ENCODE assay signal across 13 cellular contexts in genomic region chr19:7930030-7930429, GRCh38. TPM values are rescaled to one million over a fixed set of nuclear protein-coding genes. Genes with fewer than 3 reads are reported as not detected.
DNase-seq lines count a peak whose midpoint lies in the region; ATAC-seq, FAIRE-seq and TF ChIP-seq lines count a peak whose summit lies in the region.
"Not testable (repeated sequence)": the region's sequence is repeated elsewhere in the genome, so short reads cannot be mapped to it uniquely, and the experiment has no call there.
"Had no signal": no experiment of that assay in that cellular context is flagged by ENCODE, and none has a peak within 500 bp of the region (broad histone marks: within the 10 kb centered on the region; RNA-seq: fewer than 3 reads in every experiment).

No MANE protein-coding gene starts in this region.

- 85% methylated on average over 7 of the region's 11 CpGs for WGBS in HepG2 (ENCODE audit: low lambda C conversion rate)
- 83 to 85% methylated on average over 11 of the region's 11 CpGs for WGBS in sigmoid colon, 2 donors

- BruUV-seq in HepG2 (replicated peaks; lab: Mats Ljungman, UMichigan), result not testable (repeated sequence)

- not testable (repeated sequence) for TF ChIP-seq EP300 in HepG2 (IDR thresholded peaks at IDR 0.05; ENCODE audit: low read depth in 2 of 2, low read length in 2 of 2); HepG2 (CRISPR knock-in tag; IDR thresholded peaks at IDR 0.05; ENCODE audit: borderline replicate concordance); sigmoid colon (IDR thresholded peaks at IDR 0.05)

- intact Hi-C loops in ascending aorta (cut with DNase I); HepG2 (cut with micrococcal nuclease; ENCODE audit: unreplicated experiment); sigmoid colon (cut with DNase I); uterus (cut with DNase I; ENCODE audit: low total_unique reads): not testable (repeated sequence)

- not testable (repeated sequence) for H3K36me3 Mint-ChIP-seq in HFFc6 (ENCODE audit: low read depth)

- ATAC-seq in HepG2, result not testable (repeated sequence)

- not testable (repeated sequence) for H2AFZ ChIP-seq in HepG2 (ENCODE audit: low read length)

- H3K27ac ChIP-seq in BLaER1 treated with 17β-estradiol and CSF1 and Interleukin-3, amounts not matched to agents 10 nM and 100 nM; HepG2 (ENCODE audit: extremely low read length, insufficient read depth, low read length): not testable (repeated sequence)
- H3K27ac ChIP-seq in SJSA1 (peak overlapping the region; percentile 41), ascending aorta (peak overlapping the region; percentile 93 to 96), epithelial cell of prostate (peak overlapping the region; percentile 80), sigmoid colon (peak overlapping the region; percentile 89 to 97 (median 94)), uterus (peak overlapping the region; percentile 97 to 99)

- POLR2A ChIA-PET in HepG2 (lab: Yijun Ruan, JAX), result interaction anchor here (1.1 to 5.2 kb wide), 4 partner anchors 10 to 61 kb away, joined by 3 to 57 read pairs (median 20); partner anchors contain the start of genes MAP2K7, SNAPC2 and TIMM44

- peak overlapping the region; percentile 75; the same call in 1 of the 2 replicates for H3K4me3 Mint-ChIP-seq in HFFc6

- H3K4me1 Mint-ChIP-seq in HFFc6 (ENCODE audit: low read depth), result peaks cover 23% of the 10 kb centered on the region

- not testable (repeated sequence) for TF ChIP-seq POLR2A in HepG2 (IDR thresholded peaks at IDR 0.05; ENCODE audit: insufficient read depth in 1 of 2, low read depth in 2 of 2, low read length in 2 of 2); sigmoid colon (IDR thresholded peaks at IDR 0.05); uterus (IDR thresholded peaks at IDR 0.05)

- TF ChIP-seq RAD21 in HepG2 (CRISPR knock-in tag; IDR thresholded peaks at IDR 0.05), result not testable (repeated sequence)

- CTCF ChIA-PET in HepG2 (lab: Yijun Ruan, JAX; ENCODE audit: low intra/inter-chr PET ratio, low total read pairs), result not testable (repeated sequence)

- not testable (repeated sequence) for H3K9me3 Mint-ChIP-seq in HFFc6

- not testable (repeated sequence) for H3K27me3 ChIP-seq in BLaER1 treated with 17β-estradiol and CSF1 and Interleukin-3, amounts not matched to agents 10 nM and 100 nM; SJSA1 (replicated peaks); ascending aorta; HepG2 (ENCODE audit: control insufficient read depth in 1 of 2, insufficient read depth in 2 of 2, low read length in 2 of 2); sigmoid colon; uterus

- peaks cover 14 to 49% (median 41%) of the 10 kb centered on the region in 10 experiments; a peak in 19 of 20 replicates for H3K4me1 ChIP-seq in BLaER1 treated with 17β-estradiol and CSF1 and Interleukin-3, amounts not matched to agents 10 nM and 100 nM
- peaks cover 39% of the 10 kb centered on the region for H3K4me1 ChIP-seq in SJSA1 (replicated peaks)
- peaks cover 15 to 57% of the 10 kb centered on the region in 2 donors for H3K4me1 ChIP-seq in ascending aorta
- not testable (repeated sequence) for H3K4me1 ChIP-seq in HepG2 (ENCODE audit: insufficient read depth, low read length)
- H3K4me1 ChIP-seq in sigmoid colon, result peaks cover 0 to 80% (median 68%) of the 10 kb centered on the region in 4 donors
- H3K4me1 ChIP-seq in uterus, result peaks cover 8 to 47% of the 10 kb centered on the region in 2 donors

- peaks cover 47 to 75% (median 63%) of the 10 kb centered on the region in 11 experiments for H3K36me3 ChIP-seq in BLaER1 treated with 17β-estradiol and CSF1 and Interleukin-3, amounts not matched to agents 10 nM and 100 nM
- peaks cover 60% of the 10 kb centered on the region for H3K36me3 ChIP-seq in SJSA1
- H3K36me3 ChIP-seq in ascending aorta, result peaks cover 36 to 46% of the 10 kb centered on the region in 2 donors
- peaks cover 30 to 47% of the 10 kb centered on the region in 2 experiments; a peak in 4 of 5 replicates for H3K36me3 ChIP-seq in HepG2 (replicated peaks in 1 of 2; ENCODE audit: control insufficient read depth in 1 of 2, insufficient read depth in 2 of 2, low read length in 2 of 2)
- H3K36me3 ChIP-seq in sigmoid colon, result peaks cover 28 to 42% (median 36%) of the 10 kb centered on the region in 4 donors
- H3K36me3 ChIP-seq in uterus, result not testable (repeated sequence)

- H3K27me3 Mint-ChIP-seq in HFFc6 (ENCODE audit: insufficient read depth), result not testable (repeated sequence)

- not testable (repeated sequence) for H3K79me2 ChIP-seq in HepG2 (ENCODE audit: insufficient read depth, low read length)

- not testable (repeated sequence) for DNase-seq in HFFc6; SJSA1 (ENCODE audit: low read depth in 1 of 2, low spot score in 2 of 2); ascending aorta (ENCODE audit: low spot score in 2 of 2); epithelial cell of prostate (ENCODE audit: low read depth, low spot score); HepG2 (ENCODE audit: low spot score); sigmoid colon
- DNase-seq in uterus, result peak in 1 of 2 donors; percentile 35

- H3K9me3 ChIP-seq in BLaER1 treated with 17β-estradiol and CSF1 and Interleukin-3, amounts not matched to agents 10 nM and 100 nM (replicated peaks in 1 of 11); SJSA1 (replicated peaks); ascending aorta; HepG2 (ENCODE audit: low read length); sigmoid colon; uterus: not testable (repeated sequence)

- H3K4me3 ChIP-seq in BLaER1 treated with 17β-estradiol and CSF1 and Interleukin-3, amounts not matched to agents 10 nM and 100 nM; SJSA1; ascending aorta; HepG2 (replicated peaks in 1 of 3; ENCODE audit: insufficient read depth in 1 of 3, low read depth in 2 of 3, low read length in 3 of 3); sigmoid colon; uterus: not testable (repeated sequence)

- peak overlapping the region; percentile 98 for H3K27ac Mint-ChIP-seq in HFFc6

- H3K9ac ChIP-seq in BLaER1 treated with 17β-estradiol and CSF1 and Interleukin-3, amounts not matched to agents 10 nM and 100 nM; HepG2 (ENCODE audit: insufficient read depth, low read depth, low read length): not testable (repeated sequence)

- FAIRE-seq in HepG2 (lab: Jason Lieb, UNC), result not testable (repeated sequence)

- H4K20me1 ChIP-seq in BLaER1 treated with 17β-estradiol and CSF1 and Interleukin-3, amounts not matched to agents 10 nM and 100 nM, result peaks cover 0 to 90% (median 80%) of the 10 kb centered on the region in 11 experiments; a peak in 20 of 22 replicates
- H4K20me1 ChIP-seq in HepG2 (ENCODE audit: insufficient read depth, low read length), result not testable (repeated sequence)

- peak overlapping the region in 7 of 11 experiments; percentile 18 to 59 (median 41); a peak in 10 of 22 replicates for H3K4me2 ChIP-seq in BLaER1 treated with 17β-estradiol and CSF1 and Interleukin-3, amounts not matched to agents 10 nM and 100 nM
- H3K4me2 ChIP-seq in HepG2 (ENCODE audit: low read depth, low read length), result not testable (repeated sequence)

- in situ Hi-C loops in HepG2 (cut with HindIII; ENCODE audit: extremely low pct_ligation_motif_present, low pct_unique_long_range_greater_than_20kb), result not testable (repeated sequence)

- TF ChIP-seq CTCF in HFFc6 (IDR thresholded peaks at IDR 0.05); ascending aorta (IDR thresholded peaks at IDR 0.05); HepG2 (CRISPR knock-in tag; IDR thresholded peaks at IDR 0.05); sigmoid colon (IDR thresholded peaks at IDR 0.05); uterus (IDR thresholded peaks at IDR 0.05): not testable (repeated sequence)

RNA-seq across cellular contexts. Expression of gene CTXN1, which starts 4.1 kb away (rescaled TPM):
- 10 to 100 TPM in 2 of 6 experiments, 1 to 10 TPM in 4; 5.0 to 14.0 (median 5.4) TPM for total RNA-seq in HFFc6 (2021; fragmentation: NEBNext Ultra II Directional; extraction: Animal tissue kit (Norgen Biotek cat#: 25700))
- total RNA-seq in SJSA1 (2014; rRNA removed; shearing (Covaris generic)), result not detected in 2 replicates
- total RNA-seq in ascending aorta, result not detected
- 0.11 and 0.36 TPM in 2 replicates for total RNA-seq in HepG2 (2016; rRNA removed; fragmentation: Illumina TruSeq; extraction: Trizol)
- total RNA-seq in HepG2 (2016; cell fraction: cytosol; rRNA removed; fragmentation: Illumina TruSeq; extraction: Trizol; ENCODE audit: low read depth), result 0.35 and 0.71 TPM in 2 replicates
- total RNA-seq in HepG2 (2016; cell fraction: insoluble cytoplasmic fraction; rRNA removed; fragmentation: Illumina TruSeq; extraction: Trizol), result 0.15 and 0.26 TPM in 2 replicates
- total RNA-seq in HepG2 (2016; cell fraction: membrane; rRNA removed; fragmentation: Illumina TruSeq; extraction: Trizol), result 0.71 and 0.83 TPM in 2 replicates
- total RNA-seq in HepG2 (2016; cell fraction: nucleus; rRNA removed; fragmentation: Illumina TruSeq; extraction: Trizol), result not detected in 2 replicates
- polyA plus RNA-seq in HepG2 (2011; rRNA removed), result 0.12 TPM in 1 of 2 replicates, not detected in the other
- polyA plus RNA-seq in HepG2 (2011; cell fraction: cytosol; rRNA removed), result 0.09 and 0.27 TPM in 2 replicates
- polyA plus RNA-seq in HepG2 (2011; cell fraction: nucleus; rRNA removed), result 0.13 and 0.17 TPM in 2 replicates
- not detected in 2 replicates for polyA plus RNA-seq in HepG2 (2012)
- 4.0 and 4.4 TPM in 2 replicates for polyA plus RNA-seq in HepG2 (2016; cell fraction: cytosol; fragmentation: Illumina TruSeq; extraction: Trizol; ENCODE audit: low read depth)
- 1.2 and 1.6 TPM in 2 replicates for polyA plus RNA-seq in HepG2 (2016; cell fraction: insoluble cytoplasmic fraction; fragmentation: Illumina TruSeq; extraction: Trizol; ENCODE audit: low read depth)
- polyA plus RNA-seq in HepG2 (2016; cell fraction: membrane; fragmentation: Illumina TruSeq; extraction: Trizol; ENCODE audit: low read depth), result 3.9 and 4.4 TPM in 2 replicates
- polyA plus RNA-seq in HepG2 (2016; cell fraction: nucleus; fragmentation: Illumina TruSeq; extraction: Trizol; ENCODE audit: insufficient read depth, low read depth), result 0.75 and 1.4 TPM in 2 replicates
- polyA minus RNA-seq in HepG2 (2011; rRNA and poly(A)+ RNA removed; ENCODE audit: low replicate concordance), result 0.12 and 1.4 TPM in 2 replicates
- 0.62 TPM in 1 of 2 replicates, not detected in the other for polyA minus RNA-seq in HepG2 (2011; cell fraction: cytosol; rRNA and poly(A)+ RNA removed)
- polyA minus RNA-seq in HepG2 (2011; cell fraction: nucleus; rRNA and poly(A)+ RNA removed), result 0.39 TPM in 1 of 2 replicates, not detected in the other
- total RNA-seq in sigmoid colon, result 10 to 100 TPM; 25.3 to 92.2 (median 38.8) TPM
- polyA plus RNA-seq in sigmoid colon, result 1 to 10 TPM in 1 of 3 donors, under 1 TPM in 2; 0.60 to 2.2 (median 0.92) TPM
- total RNA-seq in uterus, result 10 to 100 TPM in 2 of 4 donors, 1 to 10 TPM in 1, not detected in 1; 7.2 to 47.1 (median 14.9) TPM
- polyA plus RNA-seq: CD14-positive monocyte had no signal

RNA-seq across cellular contexts. Expression of gene SNAPC2, which starts 9.9 kb away (rescaled TPM):
- total RNA-seq in HFFc6 (2021; fragmentation: NEBNext Ultra II Directional; extraction: Animal tissue kit (Norgen Biotek cat#: 25700)), result 10 to 100 TPM; 22.3 to 27.1 (median 25.2) TPM
- 26.6 and 27.8 TPM in 2 replicates for total RNA-seq in SJSA1 (2014; rRNA removed; shearing (Covaris generic))
- 30.5 TPM for total RNA-seq in ascending aorta
- 9.5 and 10.2 TPM in 2 replicates for total RNA-seq in HepG2 (2016; rRNA removed; fragmentation: Illumina TruSeq; extraction: Trizol)
- 3.3 and 4.0 TPM in 2 replicates for total RNA-seq in HepG2 (2016; cell fraction: cytosol; rRNA removed; fragmentation: Illumina TruSeq; extraction: Trizol; ENCODE audit: low read depth)
- total RNA-seq in HepG2 (2016; cell fraction: insoluble cytoplasmic fraction; rRNA removed; fragmentation: Illumina TruSeq; extraction: Trizol), result 8.2 and 10.9 TPM in 2 replicates
- total RNA-seq in HepG2 (2016; cell fraction: membrane; rRNA removed; fragmentation: Illumina TruSeq; extraction: Trizol), result 6.9 and 7.4 TPM in 2 replicates
- total RNA-seq in HepG2 (2016; cell fraction: nucleus; rRNA removed; fragmentation: Illumina TruSeq; extraction: Trizol), result 3.7 and 5.2 TPM in 2 replicates
- 12.7 and 14.9 TPM in 2 replicates for polyA plus RNA-seq in HepG2 (2011; rRNA removed)
- polyA plus RNA-seq in HepG2 (2011; cell fraction: cytosol; rRNA removed), result 8.4 and 15.7 TPM in 2 replicates
- 12.8 and 13.8 TPM in 2 replicates for polyA plus RNA-seq in HepG2 (2011; cell fraction: nucleus; rRNA removed)
- 11.7 and 16.4 TPM in 2 replicates for polyA plus RNA-seq in HepG2 (2012)
- 3.7 and 4.1 TPM in 2 replicates for polyA plus RNA-seq in HepG2 (2016; cell fraction: cytosol; fragmentation: Illumina TruSeq; extraction: Trizol; ENCODE audit: low read depth)
- polyA plus RNA-seq in HepG2 (2016; cell fraction: insoluble cytoplasmic fraction; fragmentation: Illumina TruSeq; extraction: Trizol; ENCODE audit: low read depth), result 11.2 and 15.9 TPM in 2 replicates
- polyA plus RNA-seq in HepG2 (2016; cell fraction: membrane; fragmentation: Illumina TruSeq; extraction: Trizol; ENCODE audit: low read depth), result 6.9 and 8.4 TPM in 2 replicates
- polyA plus RNA-seq in HepG2 (2016; cell fraction: nucleus; fragmentation: Illumina TruSeq; extraction: Trizol; ENCODE audit: insufficient read depth, low read depth), result 13.1 and 13.7 TPM in 2 replicates
- polyA minus RNA-seq in HepG2 (2011; rRNA and poly(A)+ RNA removed; ENCODE audit: low replicate concordance), result 8.5 and 12.6 TPM in 2 replicates
- polyA minus RNA-seq in HepG2 (2011; cell fraction: cytosol; rRNA and poly(A)+ RNA removed), result 7.2 and 7.8 TPM in 2 replicates
- polyA minus RNA-seq in HepG2 (2011; cell fraction: nucleus; rRNA and poly(A)+ RNA removed), result 1.7 and 4.4 TPM in 2 replicates
- total RNA-seq in sigmoid colon, result 10 to 100 TPM; 20.3 to 31.2 (median 27.8) TPM
- polyA plus RNA-seq in sigmoid colon, result 10 to 100 TPM; 11.6 to 19.5 (median 16.8) TPM
- 10 to 100 TPM; 11.8 to 66.8 (median 19.0) TPM for total RNA-seq in uterus

RNA-seq across cellular contexts. Expression of gene TIMM44, which starts 13.4 kb away (rescaled TPM):
- 10 to 100 TPM; 42.9 to 53.5 (median 46.1) TPM for total RNA-seq in HFFc6 (2021; fragmentation: NEBNext Ultra II Directional; extraction: Animal tissue kit (Norgen Biotek cat#: 25700))
- total RNA-seq in SJSA1 (2014; rRNA removed; shearing (Covaris generic)), result 49.6 and 65.3 TPM in 2 replicates
- total RNA-seq in ascending aorta (151 TPM), HepG2 (2016; rRNA removed; fragmentation: Illumina TruSeq; extraction: Trizol) (71.5 and 72.6 TPM in 2 replicates), sigmoid colon (10 to 100 TPM; 51.7 to 80.1 (median 78.6) TPM), uterus (100 to 1,000 TPM in 1 of 4 donors, 10 to 100 TPM in 3; 41.1 to 117 (median 62.9) TPM)
- total RNA-seq in HepG2 (2016; cell fraction: cytosol; rRNA removed; fragmentation: Illumina TruSeq; extraction: Trizol; ENCODE audit: low read depth), result 23.8 and 25.0 TPM in 2 replicates
- total RNA-seq in HepG2 (2016; cell fraction: insoluble cytoplasmic fraction; rRNA removed; fragmentation: Illumina TruSeq; extraction: Trizol), result 59.2 and 70.8 TPM in 2 replicates
- 31.0 and 35.7 TPM in 2 replicates for total RNA-seq in HepG2 (2016; cell fraction: membrane; rRNA removed; fragmentation: Illumina TruSeq; extraction: Trizol)
- 41.7 and 54.7 TPM in 2 replicates for total RNA-seq in HepG2 (2016; cell fraction: nucleus; rRNA removed; fragmentation: Illumina TruSeq; extraction: Trizol)
- polyA plus RNA-seq in HepG2 (2011; rRNA removed) (42.9 and 49.4 TPM in 2 replicates), sigmoid colon (10 to 100 TPM; 33.0 to 72.4 (median 38.8) TPM)
- polyA plus RNA-seq in HepG2 (2011; cell fraction: cytosol; rRNA removed), result 40.3 and 70.3 TPM in 2 replicates
- 178 and 215 TPM in 2 replicates for polyA plus RNA-seq in HepG2 (2011; cell fraction: nucleus; rRNA removed)
- 41.7 and 52.2 TPM in 2 replicates for polyA plus RNA-seq in HepG2 (2012)
- polyA plus RNA-seq in HepG2 (2016; cell fraction: cytosol; fragmentation: Illumina TruSeq; extraction: Trizol; ENCODE audit: low read depth), result 15.4 and 19.2 TPM in 2 replicates
- polyA plus RNA-seq in HepG2 (2016; cell fraction: insoluble cytoplasmic fraction; fragmentation: Illumina TruSeq; extraction: Trizol; ENCODE audit: low read depth), result 61.4 and 63.3 TPM in 2 replicates
- polyA plus RNA-seq in HepG2 (2016; cell fraction: membrane; fragmentation: Illumina TruSeq; extraction: Trizol; ENCODE audit: low read depth), result 24.0 and 26.3 TPM in 2 replicates
- 95.7 and 103 TPM in 2 replicates for polyA plus RNA-seq in HepG2 (2016; cell fraction: nucleus; fragmentation: Illumina TruSeq; extraction: Trizol; ENCODE audit: insufficient read depth, low read depth)
- 45.9 and 52.0 TPM in 2 replicates for polyA minus RNA-seq in HepG2 (2011; rRNA and poly(A)+ RNA removed; ENCODE audit: low replicate concordance)
- 25.5 and 34.2 TPM in 2 replicates for polyA minus RNA-seq in HepG2 (2011; cell fraction: cytosol; rRNA and poly(A)+ RNA removed)
- 41.6 and 45.6 TPM in 2 replicates for polyA minus RNA-seq in HepG2 (2011; cell fraction: nucleus; rRNA and poly(A)+ RNA removed)

RNA-seq across cellular contexts. Expression of gene TGFBR3L, which starts 15.4 kb away (rescaled TPM):
- total RNA-seq in HFFc6 (2021; fragmentation: NEBNext Ultra II Directional; extraction: Animal tissue kit (Norgen Biotek cat#: 25700)), result 10 to 100 TPM in 2 of 6 experiments, 1 to 10 TPM in 4; 4.5 to 12.0 (median 7.7) TPM
- not detected in 2 replicates for total RNA-seq in SJSA1 (2014; rRNA removed; shearing (Covaris generic))
- total RNA-seq in ascending aorta, result 7.1 TPM
- 0.83 and 1.0 TPM in 2 replicates for total RNA-seq in HepG2 (2016; rRNA removed; fragmentation: Illumina TruSeq; extraction: Trizol)
- total RNA-seq in HepG2 (2016; cell fraction: cytosol; rRNA removed; fragmentation: Illumina TruSeq; extraction: Trizol; ENCODE audit: low read depth), result 3.2 and 3.7 TPM in 2 replicates
- 0.56 and 1.1 TPM in 2 replicates for total RNA-seq in HepG2 (2016; cell fraction: insoluble cytoplasmic fraction; rRNA removed; fragmentation: Illumina TruSeq; extraction: Trizol)
- total RNA-seq in HepG2 (2016; cell fraction: membrane; rRNA removed; fragmentation: Illumina TruSeq; extraction: Trizol), result 1.6 and 2.1 TPM in 2 replicates
- 0.81 TPM in 1 of 2 replicates, not detected in the other for total RNA-seq in HepG2 (2016; cell fraction: nucleus; rRNA removed; fragmentation: Illumina TruSeq; extraction: Trizol)
- 0.14 and 0.20 TPM in 2 replicates for polyA plus RNA-seq in HepG2 (2011; rRNA removed)
- 0.25 and 0.55 TPM in 2 replicates for polyA plus RNA-seq in HepG2 (2011; cell fraction: cytosol; rRNA removed)
- 1.0 and 1.6 TPM in 2 replicates for polyA plus RNA-seq in HepG2 (2011; cell fraction: nucleus; rRNA removed)
- 0.25 and 0.69 TPM in 2 replicates for polyA plus RNA-seq in HepG2 (2012)
- polyA plus RNA-seq in HepG2 (2016; cell fraction: cytosol; fragmentation: Illumina TruSeq; extraction: Trizol; ENCODE audit: low read depth), result 7.2 and 8.1 TPM in 2 replicates
- 0.49 and 1.4 TPM in 2 replicates for polyA plus RNA-seq in HepG2 (2016; cell fraction: insoluble cytoplasmic fraction; fragmentation: Illumina TruSeq; extraction: Trizol; ENCODE audit: low read depth)
- polyA plus RNA-seq in HepG2 (2016; cell fraction: membrane; fragmentation: Illumina TruSeq; extraction: Trizol; ENCODE audit: low read depth), result 4.1 and 4.2 TPM in 2 replicates
- polyA plus RNA-seq in HepG2 (2016; cell fraction: nucleus; fragmentation: Illumina TruSeq; extraction: Trizol; ENCODE audit: insufficient read depth, low read depth), result 0.90 and 1.3 TPM in 2 replicates
- polyA minus RNA-seq in HepG2 (2011; rRNA and poly(A)+ RNA removed; ENCODE audit: low replicate concordance), result 0.30 and 1.5 TPM in 2 replicates
- polyA minus RNA-seq in HepG2 (2011; cell fraction: cytosol; rRNA and poly(A)+ RNA removed), result not detected in 2 replicates
- polyA minus RNA-seq in HepG2 (2011; cell fraction: nucleus; rRNA and poly(A)+ RNA removed), result not detected in 2 replicates
- total RNA-seq in sigmoid colon, result 1 to 10 TPM in 1 of 4 donors, not detected in 3; 1.8 TPM
- polyA plus RNA-seq in sigmoid colon, result not detected
- total RNA-seq in uterus, result 1 to 10 TPM in 1 of 4 donors, not detected in 3; 5.2 TPM
- total RNA-seq: dermis blood vessel endothelial cell, Peyer's patch, SJCRH30 had no signal
- polyA plus RNA-seq: CD14-positive monocyte, neural cell had no signal

RNA-seq across cellular contexts. Expression of gene MAP2K7, which starts 26.4 kb away (rescaled TPM):
- total RNA-seq in HFFc6 (2021; fragmentation: NEBNext Ultra II Directional; extraction: Animal tissue kit (Norgen Biotek cat#: 25700)), result 10 to 100 TPM; 21.7 to 25.8 (median 22.8) TPM
- 3.2 and 9.7 TPM in 2 replicates for total RNA-seq in SJSA1 (2014; rRNA removed; shearing (Covaris generic))
- total RNA-seq in ascending aorta, result 37.3 TPM
- 8.7 and 10.8 TPM in 2 replicates for total RNA-seq in HepG2 (2016; rRNA removed; fragmentation: Illumina TruSeq; extraction: Trizol)
- 3.9 and 4.1 TPM in 2 replicates for total RNA-seq in HepG2 (2016; cell fraction: cytosol; rRNA removed; fragmentation: Illumina TruSeq; extraction: Trizol; ENCODE audit: low read depth)
- total RNA-seq in HepG2 (2016; cell fraction: insoluble cytoplasmic fraction; rRNA removed; fragmentation: Illumina TruSeq; extraction: Trizol), result 7.6 and 11.7 TPM in 2 replicates
- 11.5 and 13.1 TPM in 2 replicates for total RNA-seq in HepG2 (2016; cell fraction: membrane; rRNA removed; fragmentation: Illumina TruSeq; extraction: Trizol)
- 8.3 and 8.5 TPM in 2 replicates for total RNA-seq in HepG2 (2016; cell fraction: nucleus; rRNA removed; fragmentation: Illumina TruSeq; extraction: Trizol)
- polyA plus RNA-seq in HepG2 (2011; rRNA removed), result 9.0 and 14.8 TPM in 2 replicates
- polyA plus RNA-seq in HepG2 (2011; cell fraction: cytosol; rRNA removed), result 8.8 and 11.2 TPM in 2 replicates
- polyA plus RNA-seq in HepG2 (2011; cell fraction: nucleus; rRNA removed), result 42.0 and 50.6 TPM in 2 replicates
- polyA plus RNA-seq in HepG2 (2012), result 17.3 and 19.9 TPM in 2 replicates
- 3.9 and 4.4 TPM in 2 replicates for polyA plus RNA-seq in HepG2 (2016; cell fraction: cytosol; fragmentation: Illumina TruSeq; extraction: Trizol; ENCODE audit: low read depth)
- polyA plus RNA-seq in HepG2 (2016; cell fraction: insoluble cytoplasmic fraction; fragmentation: Illumina TruSeq; extraction: Trizol; ENCODE audit: low read depth), result 10.5 and 15.1 TPM in 2 replicates
- 8.5 and 10.6 TPM in 2 replicates for polyA plus RNA-seq in HepG2 (2016; cell fraction: membrane; fragmentation: Illumina TruSeq; extraction: Trizol; ENCODE audit: low read depth)
- 25.7 and 31.5 TPM in 2 replicates for polyA plus RNA-seq in HepG2 (2016; cell fraction: nucleus; fragmentation: Illumina TruSeq; extraction: Trizol; ENCODE audit: insufficient read depth, low read depth)
- polyA minus RNA-seq in HepG2 (2011; rRNA and poly(A)+ RNA removed; ENCODE audit: low replicate concordance), result 17.6 and 23.5 TPM in 2 replicates
- polyA minus RNA-seq in HepG2 (2011; cell fraction: cytosol; rRNA and poly(A)+ RNA removed), result 10.0 and 13.0 TPM in 2 replicates
- 11.2 and 11.7 TPM in 2 replicates for polyA minus RNA-seq in HepG2 (2011; cell fraction: nucleus; rRNA and poly(A)+ RNA removed)
- total RNA-seq in sigmoid colon, result 10 to 100 TPM; 12.5 to 20.2 (median 17.4) TPM
- 10 to 100 TPM; 15.6 to 27.8 (median 15.7) TPM for polyA plus RNA-seq in sigmoid colon
- 10 to 100 TPM in 2 of 4 donors, 1 to 10 TPM in 1, under 1 TPM in 1; 0.59 to 40.2 (median 9.4) TPM for total RNA-seq in uterus
